21 cellular contexts compared by ENCODE assay signal in the genomic region with DNA sequence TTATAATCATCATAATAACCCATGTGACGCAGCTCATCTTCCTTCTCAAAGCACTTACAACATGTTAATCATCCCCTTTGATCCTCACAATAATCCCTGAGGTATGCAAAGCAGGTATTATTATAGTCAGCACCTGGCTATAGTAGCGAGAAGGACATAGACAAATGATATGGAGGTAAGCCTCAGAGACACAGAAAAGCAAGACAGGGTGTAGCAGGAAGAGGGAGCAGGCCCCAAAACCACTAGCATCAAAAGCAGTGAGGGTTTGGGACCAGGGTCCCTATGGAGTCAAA.
"Had no signal": no experiment of that assay in that cellular context is flagged by ENCODE, and none has a peak within 500 bp of the region (broad histone marks: within the 10 kb centered on the region; RNA-seq: fewer than 3 reads in every experiment).

No MANE protein-coding gene starts in this region.

- H3K27ac ChIP-seq: thyroid gland, WERI-Rb-1 had no signal

- H3K27me3 ChIP-seq: heart left ventricle, spleen, thyroid gland had no signal

- DNase-seq: activated CD4-positive, alpha-beta T cell treated with anti-CD3 and anti-CD28 coated beads, Interleukin-2, amount 10 ng/mL, durations not matched to agents 7 days and 5 days; activated CD4-positive, CD25-positive, alpha-beta regulatory T cell treated with anti-CD3 and anti-CD28 coated beads, Interleukin-2, amount 50 U/mL, for 72 hours; activated CD8-positive, alpha-beta T cell treated with anti-CD3 and anti-CD28 coated beads for 36 hours; activated gamma-delta T cell treated with Interleukin-2 at 50 U/mL for 16 hours; aorta; caudate nucleus; dermis blood vessel endothelial cell; effector CD8-positive, alpha-beta T cell; islet precursor cell; left cardiac atrium; mesenchymal stem cell; nephron progenitor cell; occipital lobe; posterior cingulate gyrus; spleen; stimulated activated CD4-positive, alpha-beta T cell treated with anti-CD3 and anti-CD28 coated beads, Interleukin-4, amount 100 ng/mL, for 1 hour; stimulated activated naive CD4-positive, alpha-beta T cell treated with Interleukin-2 at 50 U/mL for 16 hours; T-cell; thyroid gland; WERI-Rb-1 had no signal

- H3K4me3 ChIP-seq: heart left ventricle, spleen, thyroid gland had no signal

- H3K4me1 ChIP-seq: spleen had no signal

- H3K9me3 ChIP-seq: heart left ventricle, spleen, thyroid gland had no signal

- H3K36me3 ChIP-seq: heart left ventricle, spleen, thyroid gland, WERI-Rb-1 had no signal
